Comparison of ENCODE assay signal across 2 cellular contexts in genomic region chr13:34756136-34756535, GRCh38.
TF ChIP-seq lines count a peak whose summit lies in the region.

No MANE protein-coding gene starts in this region.

TF ChIP-seq in GM23338, 12 proteins besides CTCF, POLR2A, EP300 and RAD21 (continued from another document):
- TF ChIP-seq, protein P1, sequence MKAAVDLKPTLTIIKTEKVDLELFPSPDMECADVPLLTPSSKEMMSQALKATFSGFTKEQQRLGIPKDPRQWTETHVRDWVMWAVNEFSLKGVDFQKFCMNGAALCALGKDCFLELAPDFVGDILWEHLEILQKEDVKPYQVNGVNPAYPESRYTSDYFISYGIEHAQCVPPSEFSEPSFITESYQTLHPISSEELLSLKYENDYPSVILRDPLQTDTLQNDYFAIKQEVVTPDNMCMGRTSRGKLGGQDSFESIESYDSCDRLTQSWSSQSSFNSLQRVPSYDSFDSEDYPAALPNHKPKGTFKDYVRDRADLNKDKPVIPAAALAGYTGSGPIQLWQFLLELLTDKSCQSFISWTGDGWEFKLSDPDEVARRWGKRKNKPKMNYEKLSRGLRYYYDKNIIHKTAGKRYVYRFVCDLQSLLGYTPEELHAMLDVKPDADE (IDR thresholded peaks at IDR 0.05): no peak
- no peak for TF ChIP-seq JUNB (IDR thresholded peaks at IDR 0.05; ENCODE audit: unreplicated experiment)

TF ChIP-seq in SK-N-SH, 30 proteins besides CTCF, POLR2A, EP300 and RAD21 (continued from another document):
- TF ChIP-seq, protein P2, sequence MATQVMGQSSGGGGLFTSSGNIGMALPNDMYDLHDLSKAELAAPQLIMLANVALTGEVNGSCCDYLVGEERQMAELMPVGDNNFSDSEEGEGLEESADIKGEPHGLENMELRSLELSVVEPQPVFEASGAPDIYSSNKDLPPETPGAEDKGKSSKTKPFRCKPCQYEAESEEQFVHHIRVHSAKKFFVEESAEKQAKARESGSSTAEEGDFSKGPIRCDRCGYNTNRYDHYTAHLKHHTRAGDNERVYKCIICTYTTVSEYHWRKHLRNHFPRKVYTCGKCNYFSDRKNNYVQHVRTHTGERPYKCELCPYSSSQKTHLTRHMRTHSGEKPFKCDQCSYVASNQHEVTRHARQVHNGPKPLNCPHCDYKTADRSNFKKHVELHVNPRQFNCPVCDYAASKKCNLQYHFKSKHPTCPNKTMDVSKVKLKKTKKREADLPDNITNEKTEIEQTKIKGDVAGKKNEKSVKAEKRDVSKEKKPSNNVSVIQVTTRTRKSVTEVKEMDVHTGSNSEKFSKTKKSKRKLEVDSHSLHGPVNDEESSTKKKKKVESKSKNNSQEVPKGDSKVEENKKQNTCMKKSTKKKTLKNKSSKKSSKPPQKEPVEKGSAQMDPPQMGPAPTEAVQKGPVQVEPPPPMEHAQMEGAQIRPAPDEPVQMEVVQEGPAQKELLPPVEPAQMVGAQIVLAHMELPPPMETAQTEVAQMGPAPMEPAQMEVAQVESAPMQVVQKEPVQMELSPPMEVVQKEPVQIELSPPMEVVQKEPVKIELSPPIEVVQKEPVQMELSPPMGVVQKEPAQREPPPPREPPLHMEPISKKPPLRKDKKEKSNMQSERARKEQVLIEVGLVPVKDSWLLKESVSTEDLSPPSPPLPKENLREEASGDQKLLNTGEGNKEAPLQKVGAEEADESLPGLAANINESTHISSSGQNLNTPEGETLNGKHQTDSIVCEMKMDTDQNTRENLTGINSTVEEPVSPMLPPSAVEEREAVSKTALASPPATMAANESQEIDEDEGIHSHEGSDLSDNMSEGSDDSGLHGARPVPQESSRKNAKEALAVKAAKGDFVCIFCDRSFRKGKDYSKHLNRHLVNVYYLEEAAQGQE (IDR thresholded peaks at IDR 0.05; ENCODE audit: low read depth, low read length): no peak
- TF ChIP-seq YY1 (IDR thresholded peaks at IDR 0.05; ENCODE audit: low read depth): no peak
- no peak for TF ChIP-seq ELF1 (IDR thresholded peaks at IDR 0.05)
- TF ChIP-seq TCF12 (IDR thresholded peaks at IDR 0.05): no peak
- TF ChIP-seq MXI1 (IDR thresholded peaks at IDR 0.05; ENCODE audit: low read depth, low read length): no peak
- TF ChIP-seq EZH2phosphoT487 (IDR thresholded peaks at IDR 0.05; ENCODE audit: borderline replicate concordance, low read depth): no peak
- TF ChIP-seq, protein P3, sequence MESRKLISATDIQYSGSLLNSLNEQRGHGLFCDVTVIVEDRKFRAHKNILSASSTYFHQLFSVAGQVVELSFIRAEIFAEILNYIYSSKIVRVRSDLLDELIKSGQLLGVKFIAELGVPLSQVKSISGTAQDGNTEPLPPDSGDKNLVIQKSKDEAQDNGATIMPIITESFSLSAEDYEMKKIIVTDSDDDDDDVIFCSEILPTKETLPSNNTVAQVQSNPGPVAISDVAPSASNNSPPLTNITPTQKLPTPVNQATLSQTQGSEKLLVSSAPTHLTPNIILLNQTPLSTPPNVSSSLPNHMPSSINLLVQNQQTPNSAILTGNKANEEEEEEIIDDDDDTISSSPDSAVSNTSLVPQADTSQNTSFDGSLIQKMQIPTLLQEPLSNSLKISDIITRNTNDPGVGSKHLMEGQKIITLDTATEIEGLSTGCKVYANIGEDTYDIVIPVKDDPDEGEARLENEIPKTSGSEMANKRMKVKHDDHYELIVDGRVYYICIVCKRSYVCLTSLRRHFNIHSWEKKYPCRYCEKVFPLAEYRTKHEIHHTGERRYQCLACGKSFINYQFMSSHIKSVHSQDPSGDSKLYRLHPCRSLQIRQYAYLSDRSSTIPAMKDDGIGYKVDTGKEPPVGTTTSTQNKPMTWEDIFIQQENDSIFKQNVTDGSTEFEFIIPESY (IDR thresholded peaks at IDR 0.05; ENCODE audit: borderline replicate concordance, low read depth): no peak
